ENCODE assay signal across 2 cellular contexts in genomic region chr14:23404331-23404900, GRCh38.
TF ChIP-seq lines count a peak whose summit lies in the region.

No MANE protein-coding gene starts in this region.

TF ChIP-seq in HepG2, 621 proteins besides CTCF, POLR2A, EP300 and RAD21:
- TF ChIP-seq SMARCE1 (IDR thresholded peaks at IDR 0.05; ENCODE audit: borderline replicate concordance) = 0 out of 2 replicates have a peak, but pooled peaks have one; percentile 1
- TF ChIP-seq ZNF598 (CRISPR knock-in tag; IDR thresholded peaks at IDR 0.05; ENCODE audit: borderline replicate concordance) = no peak

TF ChIP-seq in HEK293T, 16 proteins besides CTCF, POLR2A, EP300 and RAD21:
- no peak for TF ChIP-seq TARDBP (IDR thresholded peaks at IDR 0.05)
- no peak for TF ChIP-seq FOXK2 (IDR thresholded peaks at IDR 0.05)
- TF ChIP-seq SUZ12 (IDR thresholded peaks at IDR 0.05) = no peak
- no peak for TF ChIP-seq ELF4 (IDR thresholded peaks at IDR 0.05)
- TF ChIP-seq FOXA1 (IDR thresholded peaks at IDR 0.05) = no peak
- no peak for TF ChIP-seq BHLHE40 (IDR thresholded peaks at IDR 0.05; ENCODE audit: borderline replicate concordance)
- TF ChIP-seq NFRKB (IDR thresholded peaks at IDR 0.05) = no peak
- TF ChIP-seq ZNF384 (IDR thresholded peaks at IDR 0.05) = no peak
- no peak for TF ChIP-seq ARNT (IDR thresholded peaks at IDR 0.05)
- TF ChIP-seq L3MBTL2 (conservative IDR thresholded peaks at IDR 0.05) = no peak
- TF ChIP-seq CTBP1 (IDR thresholded peaks at IDR 0.05; ENCODE audit: borderline replicate concordance) = no peak
- no peak for TF ChIP-seq LEF1 (IDR thresholded peaks at IDR 0.05; ENCODE audit: borderline replicate concordance)
- no peak for TF ChIP-seq HDGF (IDR thresholded peaks at IDR 0.05; ENCODE audit: borderline replicate concordance)
- TF ChIP-seq FOXM1 (IDR thresholded peaks at IDR 0.05; ENCODE audit: borderline replicate concordance) = no peak
TF ChIP-seq in HEK293T: peak in this region for 0.
